Comparison of ENCODE assay signal across 21 cellular contexts in the genomic region with DNA sequence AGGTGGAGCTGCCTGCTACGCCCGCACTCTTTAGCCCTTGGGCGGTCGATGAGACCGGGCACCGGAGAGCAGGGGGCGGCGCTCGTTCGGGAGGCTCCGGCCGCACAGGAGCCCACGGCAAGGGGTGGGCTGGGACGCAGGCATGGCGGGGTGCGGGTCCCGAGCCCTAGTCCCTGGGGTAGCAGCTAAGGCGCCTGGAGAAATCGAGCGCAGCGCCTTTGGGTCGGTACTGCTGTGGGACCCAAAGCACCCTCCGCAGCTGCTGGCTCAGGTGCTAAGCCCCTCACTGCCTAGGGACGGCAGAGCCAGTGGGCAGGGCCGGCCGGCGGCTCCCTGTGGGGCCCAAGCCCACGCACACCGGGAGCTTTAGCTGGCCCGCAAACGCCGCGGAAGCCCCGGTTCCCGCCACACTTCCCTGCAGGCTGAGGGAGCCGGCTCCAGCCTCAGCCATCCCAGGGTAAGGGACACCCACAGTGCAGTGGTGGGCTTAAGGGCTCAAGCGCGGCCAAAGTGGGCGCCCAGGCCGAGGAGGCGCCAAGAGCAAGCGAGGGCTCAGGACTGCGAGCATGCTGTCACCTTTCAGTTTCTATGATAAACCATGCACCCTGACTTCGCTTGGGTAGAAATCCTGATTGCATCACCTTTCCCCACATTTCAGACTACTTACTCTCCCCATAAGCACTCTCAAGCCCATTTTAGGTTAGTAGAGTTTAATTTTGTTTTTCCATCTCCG. TPM values are rescaled to one million over a fixed set of nuclear protein-coding genes. Genes with fewer than 3 reads are reported as not detected.
DNase-seq lines count a peak whose midpoint lies in the region; ATAC-seq, FAIRE-seq and TF ChIP-seq lines count a peak whose summit lies in the region.
"Had no signal": no experiment of that assay in that cellular context is flagged by ENCODE, and none has a peak within 500 bp of the region (broad histone marks: within the 10 kb centered on the region; RNA-seq: fewer than 3 reads in every experiment).

No MANE protein-coding gene starts in this region.

- no peak for TF ChIP-seq EP300 in K562 (IDR thresholded peaks at IDR 0.05; ENCODE audit: low read length)

- H3K36me3 Mint-ChIP-seq in CD4-positive, alpha-beta T cell (ENCODE audit: low read depth), result peaks cover 8% of the 10 kb centered on the region
- peaks cover 0 to 23% (median 19%) of the 10 kb centered on the region in 3 donors for H3K36me3 Mint-ChIP-seq in naive thymus-derived CD8-positive, alpha-beta T cell

- no peaks in the 10 kb centered on the region for H3K27me3 Mint-ChIP-seq in CD4-positive, alpha-beta T cell
- H3K27me3 Mint-ChIP-seq in naive thymus-derived CD8-positive, alpha-beta T cell, result no peaks in the 10 kb centered on the region
- H3K27me3 Mint-ChIP-seq: activated T-cell treated with anti-CD3 and anti-CD28 coated beads, Interleukin-2, amount 50 U/mL, for 24 hours had no signal

- no peaks in the 10 kb centered on the region for H3K79me2 ChIP-seq in K562 (ENCODE audit: control insufficient read depth, insufficient read depth, low read length)

- H3K4me3 Mint-ChIP-seq in CD4-positive, alpha-beta T cell, result peak overlapping the region; percentile 17
- H3K4me3 Mint-ChIP-seq in naive thymus-derived CD8-positive, alpha-beta T cell, result peak overlapping the region in 2 of 10 donors; percentile 44 to 59

- H4K20me1 ChIP-seq in BLaER1, result no peaks in the 10 kb centered on the region
- H4K20me1 ChIP-seq in K562 (replicated peaks; ENCODE audit: control insufficient read depth, insufficient read depth, low read length), result no peaks in the 10 kb centered on the region

- ATAC-seq in CD4-positive, alpha-beta T cell (ENCODE audit: poor library complexity), result no peak
- ATAC-seq in K562 (no peak), HG02970 (IDR thresholded peaks at IDR 0.05; ENCODE audit: low FRiP score, unreplicated experiment) (no peak)
- no peak for ATAC-seq in naive thymus-derived CD8-positive, alpha-beta T cell
- ATAC-seq: left colon had no signal

- FAIRE-seq in K562 (lab: Jason Lieb, UNC), result no peak
- FAIRE-seq: astrocyte, endothelial cell of umbilical vein, GM19239 had no signal

- H3K27me3 ChIP-seq in BLaER1 (no peaks in the 10 kb centered on the region), K562 (ENCODE audit: control insufficient read depth in 2 of 2, insufficient read depth in 2 of 2, low read length in 2 of 2) (no peaks in the 10 kb centered on the region), Peyer's patch (no peaks in the 10 kb centered on the region)
- no peaks in the 10 kb centered on the region for H3K27me3 ChIP-seq in CD4-positive, alpha-beta T cell (ENCODE audit: control insufficient read depth, insufficient read depth, low read length)
- H3K27me3 ChIP-seq: colonic mucosa, transverse colon had no signal

- H3K9me3 ChIP-seq in BLaER1 (peaks cover 19% of the 10 kb centered on the region), K562 (replicated peaks; ENCODE audit: control insufficient read depth, insufficient read depth, low read depth, low read length) (peaks cover 7% of the 10 kb centered on the region), Peyer's patch (peaks cover 0 to 8% (median 0%) of the 10 kb centered on the region in 4 donors)
- peaks cover 15% of the 10 kb centered on the region for H3K9me3 ChIP-seq in CD4-positive, alpha-beta T cell (ENCODE audit: control insufficient read depth, low read length)
- H3K9me3 ChIP-seq: colonic mucosa, transverse colon had no signal

- TF ChIP-seq CTCF in CD4-positive, alpha-beta T cell (IDR thresholded peaks at IDR 0.05), result no peak
- TF ChIP-seq CTCF in K562 (IDR thresholded peaks at IDR 0.05 in 2 of 3, conservative IDR thresholded peaks at IDR 0.05 in 1 of 3; ENCODE audit: insufficient read depth in 2 of 3, low read depth in 1 of 3, low read length in 3 of 3) (no peak), Peyer's patch (IDR thresholded peaks at IDR 0.05) (no peak)

- peaks cover 14% of the 10 kb centered on the region for H3K9me3 Mint-ChIP-seq in CD4-positive, alpha-beta T cell
- H3K9me3 Mint-ChIP-seq in naive thymus-derived CD8-positive, alpha-beta T cell, result peaks cover 0 to 45% (median 22%) of the 10 kb centered on the region in 9 donors

- H2AFZ ChIP-seq in K562 (ENCODE audit: low read depth, low read length), result no peak overlapping the region

- H3K4me3 ChIP-seq in BLaER1 (peak overlapping the region; percentile 46; the same call in 1 of the 2 replicates), K562 (no peak overlapping the region), Peyer's patch (no peak overlapping the region)
- H3K4me3 ChIP-seq: colonic mucosa, transverse colon had no signal

- intact Hi-C loops in CD4-positive, alpha-beta T cell (cut with DNase I, micrococcal nuclease), result loop anchor here (1.0 to 2.0 kb wide), 3 partner anchors 44 to 52 kb away; a partner anchor contains a TSS
- intact Hi-C loops in K562 (cut with micrococcal nuclease), result no loop called here

- no peak for TF ChIP-seq RAD21 in K562 (CRISPR knock-in tag; conservative IDR thresholded peaks at IDR 0.05 in 1 of 2, IDR thresholded peaks at IDR 0.05 in 1 of 2)

- H3K36me3 ChIP-seq in BLaER1 (no peaks in the 10 kb centered on the region), K562 (ENCODE audit: control insufficient read depth, insufficient read depth, low read length) (no peaks in the 10 kb centered on the region), Peyer's patch (no peaks in the 10 kb centered on the region)
- H3K36me3 ChIP-seq: colonic mucosa, transverse colon had no signal

- POLR2A ChIA-PET in CD4-positive, alpha-beta T cell (lab: Charles Lee), result interaction anchor here (0.8 to 3.1 kb wide), 7 partner anchors 9 to 519 kb away, joined by 3 to 68 read pairs (median 4); a partner anchor contains a TSS
- POLR2A ChIA-PET in K562 (lab: Yijun Ruan, JAX), result interaction anchor here (0.6 to 0.8 kb wide), 2 partner anchors 85 to 141 kb away, joined by 3 to 4 read pairs; no protein-coding TSS in a partner anchor
- POLR2A ChIA-PET in naive thymus-derived CD8-positive, alpha-beta T cell (lab: Charles Lee), result interaction anchor here (0.6 to 5.0 kb wide), 4 partner anchors 10 to 519 kb away, joined by 3 to 81 read pairs (median 4); a partner anchor contains a TSS

- WGBS in K562 (ENCODE audit: insufficient coverage, low coverage, missing lambda C conversion rate), result 94% methylated on average over 21 of the region's 45 CpGs

- in situ Hi-C loops in K562 (cut with MboI), result loop anchor here (10.0 kb wide), 1 partner anchor 486 kb away; no protein-coding TSS in a partner anchor

- H3K9ac ChIP-seq in BLaER1 (no peak overlapping the region), K562 (ENCODE audit: insufficient read depth in 1 of 2, low read depth in 2 of 2, low read length in 2 of 2) (no peak overlapping the region)

- DNase-seq in CD4-positive, alpha-beta T cell, result no peak
- no peak for DNase-seq in K562 (ENCODE audit: extremely low read depth in 1 of 4, low spot score in 3 of 4)
- no peak for DNase-seq in naive thymus-derived CD8-positive, alpha-beta T cell
- no peak for DNase-seq in GDM1 (lab: John Stamatoyannopoulos, UW)
- DNase-seq in Peyer's patch, result no peak
- DNase-seq in central memory CD4-positive, alpha-beta T cell, result no peak
- DNase-seq: colonic mucosa, foreskin melanocyte, left colon, NCI-H1092, NCI-H2081 treated with DMSO at 0.1 percent for 48 hours, NCI-H524, OCI-M1, SIG-M5, transverse colon had no signal

- no TSS peak for BruUV-seq in K562 (replicated peaks; lab: Mats Ljungman, UMichigan)

- no peaks in the 10 kb centered on the region for H3K9me1 ChIP-seq in K562 (ENCODE audit: control insufficient read depth, insufficient read depth, low read length)

- peak overlapping the region; percentile 91 for H3K27ac Mint-ChIP-seq in CD4-positive, alpha-beta T cell
- peak overlapping the region in 8 of 10 donors; percentile 34 to 97 (median 92) for H3K27ac Mint-ChIP-seq in naive thymus-derived CD8-positive, alpha-beta T cell

- peaks cover 30% of the 10 kb centered on the region for H3K4me1 ChIP-seq in BLaER1
- peaks cover 0 to 8% of the 10 kb centered on the region in 2 experiments; a peak in 2 of 5 replicates for H3K4me1 ChIP-seq in K562 (replicated peaks in 1 of 2; ENCODE audit: control insufficient read depth in 2 of 2, insufficient read depth in 2 of 2, low read length in 2 of 2)
- H3K4me1 ChIP-seq in Peyer's patch, result peaks cover 0 to 9% (median 0%) of the 10 kb centered on the region in 4 donors
- H3K4me1 ChIP-seq: colonic mucosa had no signal

- TF ChIP-seq POLR2A in K562 (conservative IDR thresholded peaks at IDR 0.05) (no peak), Peyer's patch (IDR thresholded peaks at IDR 0.05) (no peak)

- H3K4me1 Mint-ChIP-seq in CD4-positive, alpha-beta T cell (ENCODE audit: low read depth), result peaks cover 44% of the 10 kb centered on the region
- peaks cover 16 to 45% (median 32%) of the 10 kb centered on the region in 4 donors for H3K4me1 Mint-ChIP-seq in naive thymus-derived CD8-positive, alpha-beta T cell

- CTCF ChIA-PET in CD4-positive, alpha-beta T cell (lab: Charles Lee), result interaction anchor here (1.1 to 1.7 kb wide), 3 partner anchors 12 to 489 kb away, joined by 4 to 7 read pairs (median 4); a partner anchor contains a TSS
- CTCF ChIA-PET in K562 (lab: Yijun Ruan, JAX; ENCODE audit: low intra/inter-chr PET ratio), result no interaction called here

- H3K27ac ChIP-seq in BLaER1 (no peak overlapping the region; the same call in 1 of the 2 replicates), K562 (ENCODE audit: extremely low read depth, low read depth, low read length) (no peak overlapping the region), Peyer's patch (peak overlapping the region in 1 of 4 donors; percentile 52)
- H3K27ac ChIP-seq in CD4-positive, alpha-beta T cell (ENCODE audit: low read depth, low read length), result no peak overlapping the region
- H3K27ac ChIP-seq: colonic mucosa, transverse colon had no signal

- H3K4me2 ChIP-seq in BLaER1, result peak overlapping the region; percentile 33; the same call in 1 of the 2 replicates
- H3K4me2 ChIP-seq in K562 (ENCODE audit: insufficient read depth, low read length), result no peak overlapping the region

RNA-seq across cellular contexts. Expression of a gene that starts 52.0 kb away (rescaled TPM):
- 100 to 1,000 TPM; 324 TPM for total RNA-seq in CD4-positive, alpha-beta T cell
- 54.7 and 71.0 TPM in 2 replicates for total RNA-seq in K562 (2011; cell fraction: chromatin; rRNA removed; ENCODE audit: low replicate concordance)
- total RNA-seq in K562 (2011; cell fraction: nucleolus; rRNA removed), result 35.4 TPM in 2 replicates
- total RNA-seq in K562 (2011; cell fraction: nucleoplasm; rRNA removed), result 46.5 and 66.0 TPM in 2 replicates
- total RNA-seq in K562 (2014; rRNA removed) (31.1 and 31.5 TPM in 2 replicates), K562 (2014; rRNA removed; fragmentation: Illumina TruSeq; extraction: Trizol) (27.2 and 29.2 TPM in 2 replicates), K562 (2015; rRNA removed; fragmentation: Illumina TruSeq; extraction: Trizol) (37.8 and 43.5 TPM in 2 replicates), K562 (2021) (32.5 and 34.4 TPM in 2 replicates), Peyer's patch (10 to 100 TPM; 20.1 to 46.2 (median 24.7) TPM)
- polyA plus RNA-seq in K562 (2011; rRNA removed) (41.9 and 46.1 TPM in 2 replicates), K562 (2014; fragmentation: Illumina TruSeq; extraction: Trizol) (27.1 and 29.8 TPM in 2 replicates), K562 (2014; fragmentation: Nextera tagmentation; extraction: Ambion mirVana) (10 to 100 TPM; 10.8 to 12.9 TPM), K562 (2014; rRNA removed) (33.4 and 37.1 TPM in 2 replicates)
- 21.3 and 30.8 TPM in 2 replicates for polyA plus RNA-seq in K562 (2011; cell fraction: cytosol; rRNA removed)
- polyA plus RNA-seq in K562 (2011; cell fraction: nucleus; rRNA removed), result 66.4 and 72.9 TPM in 2 replicates
- 31.8 and 37.9 TPM in 2 replicates for polyA plus RNA-seq in K562 (2012)
- polyA minus RNA-seq in K562 (2011; rRNA and poly(A)+ RNA removed), result 49.0 and 49.4 TPM in 2 replicates
- 22.9 and 24.3 TPM in 2 replicates for polyA minus RNA-seq in K562 (2011; cell fraction: cytosol; rRNA and poly(A)+ RNA removed)
- polyA minus RNA-seq in K562 (2011; cell fraction: nucleus; rRNA and poly(A)+ RNA removed), result 36.1 and 55.1 TPM in 2 replicates
- total RNA-seq in naive thymus-derived CD8-positive, alpha-beta T cell, result 10 to 100 TPM; 23.1 to 23.3 TPM
- polyA plus RNA-seq in naive thymus-derived CD8-positive, alpha-beta T cell, result 100 to 1,000 TPM in 1 of 3 donors, 10 to 100 TPM in 2; 72.6 to 108 (median 86.8) TPM

RNA-seq across cellular contexts. Expression of a gene that starts 57.5 kb away (rescaled TPM):
- under 1 TPM; 0.63 to 0.95 TPM for total RNA-seq in CD4-positive, alpha-beta T cell
- 58.9 and 89.1 TPM in 2 replicates for total RNA-seq in K562 (2011; cell fraction: chromatin; rRNA removed; ENCODE audit: low replicate concordance)
- 52.6 and 53.0 TPM in 2 replicates for total RNA-seq in K562 (2011; cell fraction: nucleolus; rRNA removed)
- total RNA-seq in K562 (2011; cell fraction: nucleoplasm; rRNA removed), result 58.1 and 58.7 TPM in 2 replicates
- 42.5 and 46.2 TPM in 2 replicates for total RNA-seq in K562 (2014; rRNA removed)
- total RNA-seq in K562 (2014; rRNA removed; fragmentation: Illumina TruSeq; extraction: Trizol), result 34.1 and 34.6 TPM in 2 replicates
- total RNA-seq in K562 (2015; rRNA removed; fragmentation: Illumina TruSeq; extraction: Trizol), result 52.9 and 53.5 TPM in 2 replicates
- total RNA-seq in K562 (2021), result 64.1 and 73.7 TPM in 2 replicates
- 66.7 and 72.1 TPM in 2 replicates for polyA plus RNA-seq in K562 (2011; rRNA removed)
- polyA plus RNA-seq in K562 (2011; cell fraction: cytosol; rRNA removed), result 97.7 and 111 TPM in 2 replicates
- 50.2 and 57.5 TPM in 2 replicates for polyA plus RNA-seq in K562 (2011; cell fraction: nucleus; rRNA removed)
- 80.2 and 117 TPM in 2 replicates for polyA plus RNA-seq in K562 (2012)
- polyA plus RNA-seq in K562 (2014; fragmentation: Illumina TruSeq; extraction: Trizol), result 83.7 and 85.6 TPM in 2 replicates
- polyA plus RNA-seq in K562 (2014; fragmentation: Nextera tagmentation; extraction: Ambion mirVana), result 10 to 100 TPM; 42.0 to 47.8 TPM
- 45.6 and 49.8 TPM in 2 replicates for polyA plus RNA-seq in K562 (2014; rRNA removed)
- 82.0 and 85.1 TPM in 2 replicates for polyA minus RNA-seq in K562 (2011; rRNA and poly(A)+ RNA removed)
- 38.0 and 45.0 TPM in 2 replicates for polyA minus RNA-seq in K562 (2011; cell fraction: cytosol; rRNA and poly(A)+ RNA removed)
- polyA minus RNA-seq in K562 (2011; cell fraction: nucleus; rRNA and poly(A)+ RNA removed), result 26.5 and 45.9 TPM in 2 replicates
- 1 to 10 TPM in 1 of 2 experiments, under 1 TPM in 1; 0.91 to 2.6 TPM for total RNA-seq in naive thymus-derived CD8-positive, alpha-beta T cell
- 1 to 10 TPM in 1 of 3 donors, under 1 TPM in 2; 0.71 to 1.6 (median 0.97) TPM for polyA plus RNA-seq in naive thymus-derived CD8-positive, alpha-beta T cell
- 1 to 10 TPM in 3 of 4 donors, not detected in 1; 3.6 to 8.1 (median 6.3) TPM for total RNA-seq in Peyer's patch

Comparison
In these comparisons a context has a peak if more than half of its experiments do, and no peak if none do; other contexts are left out.
1. RNA of a gene that starts 52.0 kb away (total RNA-seq): 324 TPM in CD4-positive, alpha-beta T cell; 27.2 to 71.0 TPM in K562, 20.1 to 46.2 TPM in Peyer's patch and 23.1 to 23.3 TPM in naive thymus-derived CD8-positive, alpha-beta T cell; every median in the first group is over 4 times any median in the second.